ENCODE assay signal across 1 cellular context in the genomic region with DNA sequence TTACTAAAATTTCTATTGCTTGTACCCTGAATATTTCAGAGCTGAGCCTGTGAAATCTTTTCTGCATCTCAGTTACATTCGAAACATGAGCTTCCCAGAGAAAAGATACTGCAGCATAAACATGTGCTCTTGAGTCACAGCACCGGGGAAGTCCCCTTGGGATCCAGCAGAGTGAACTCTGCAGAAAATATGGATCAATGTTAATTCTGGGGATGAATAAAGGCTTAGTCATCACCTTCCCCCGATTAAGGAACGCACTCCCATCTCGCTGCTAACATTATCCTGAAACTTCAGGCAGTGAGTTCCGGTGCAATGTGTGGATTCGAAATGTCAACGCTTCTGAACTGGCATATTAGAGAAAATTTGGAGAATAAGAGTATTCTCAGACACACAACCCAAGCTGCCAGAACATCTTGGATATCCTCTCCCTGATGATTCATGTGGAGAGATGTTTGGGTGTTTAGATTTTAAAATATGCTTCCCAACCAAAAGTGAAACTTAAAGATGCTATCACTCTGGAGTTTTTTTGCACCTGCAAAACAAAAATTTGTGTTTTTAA.
TF ChIP-seq lines count a peak whose summit lies in the region.

No MANE protein-coding gene starts in this region.

TF ChIP-seq in H1, 55 proteins besides CTCF, POLR2A, EP300 and RAD21:
- no peak for TF ChIP-seq TAF7 (optimal IDR thresholded peaks at IDR 0.05; ENCODE audit: borderline replicate concordance, low read depth, low read length)
- no peak for TF ChIP-seq HDAC2 (IDR thresholded peaks at IDR 0.05; ENCODE audit: borderline replicate concordance in 1 of 2, low read depth in 2 of 2, low read length in 2 of 2)
- no peak for TF ChIP-seq SIX5 (IDR thresholded peaks at IDR 0.05; ENCODE audit: low read depth, low read length)
- TF ChIP-seq TEAD4 (IDR thresholded peaks at IDR 0.05; ENCODE audit: low read depth, low read length) = no peak
- no peak for TF ChIP-seq CTBP2 (IDR thresholded peaks at IDR 0.05; ENCODE audit: borderline replicate concordance, insufficient read depth, insufficient read length, low read length)
- no peak for TF ChIP-seq KDM1A (IDR thresholded peaks at IDR 0.05; ENCODE audit: borderline replicate concordance, low read length)
- no peak for TF ChIP-seq POLR2AphosphoS5 (IDR thresholded peaks at IDR 0.05; ENCODE audit: low read depth, low read length)
- TF ChIP-seq SIRT6 (IDR thresholded peaks at IDR 0.05; ENCODE audit: low read length) = no peak
- no peak for TF ChIP-seq CBX8 (IDR thresholded peaks at IDR 0.05; ENCODE audit: borderline replicate concordance, low read depth, low read length)
- TF ChIP-seq TAF1 (IDR thresholded peaks at IDR 0.05; ENCODE audit: low read depth, low read length) = no peak
- TF ChIP-seq HDAC6 (IDR thresholded peaks at IDR 0.05; ENCODE audit: low read depth, low read length) = no peak
- no peak for TF ChIP-seq RBBP5 (IDR thresholded peaks at IDR 0.05; ENCODE audit: borderline replicate concordance, low read depth, low read length)
- no peak for TF ChIP-seq BACH1 (IDR thresholded peaks at IDR 0.05; ENCODE audit: low read length)
- no peak for TF ChIP-seq SAP30 (IDR thresholded peaks at IDR 0.05; ENCODE audit: insufficient read depth, insufficient replicate concordance, low read length)
- no peak for TF ChIP-seq RNF2 (IDR thresholded peaks at IDR 0.05; ENCODE audit: borderline replicate concordance, low read depth, low read length, missing control alignments, poor library complexity, severe bottlenecking)
- TF ChIP-seq EZH2 (IDR thresholded peaks at IDR 0.05; ENCODE audit: low read depth, low read length, severe bottlenecking) = no peak
- TF ChIP-seq SP1 (IDR thresholded peaks at IDR 0.05; ENCODE audit: low read depth, low read length) = no peak
- no peak for TF ChIP-seq SP4 (IDR thresholded peaks at IDR 0.05; ENCODE audit: low read length)
- TF ChIP-seq, protein P1, sequence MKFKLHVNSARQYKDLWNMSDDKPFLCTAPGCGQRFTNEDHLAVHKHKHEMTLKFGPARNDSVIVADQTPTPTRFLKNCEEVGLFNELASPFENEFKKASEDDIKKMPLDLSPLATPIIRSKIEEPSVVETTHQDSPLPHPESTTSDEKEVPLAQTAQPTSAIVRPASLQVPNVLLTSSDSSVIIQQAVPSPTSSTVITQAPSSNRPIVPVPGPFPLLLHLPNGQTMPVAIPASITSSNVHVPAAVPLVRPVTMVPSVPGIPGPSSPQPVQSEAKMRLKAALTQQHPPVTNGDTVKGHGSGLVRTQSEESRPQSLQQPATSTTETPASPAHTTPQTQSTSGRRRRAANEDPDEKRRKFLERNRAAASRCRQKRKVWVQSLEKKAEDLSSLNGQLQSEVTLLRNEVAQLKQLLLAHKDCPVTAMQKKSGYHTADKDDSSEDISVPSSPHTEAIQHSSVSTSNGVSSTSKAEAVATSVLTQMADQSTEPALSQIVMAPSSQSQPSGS (IDR thresholded peaks at IDR 0.05; ENCODE audit: low read length) = no peak
TF ChIP-seq in H1: peak in this region for 0.
